In genomic region chr6:149761438-149761837, GRCh38 we compare ENCODE assay signal across 10 cellular contexts. TPM values are rescaled to one million over a fixed set of nuclear protein-coding genes. Genes with fewer than 3 reads are reported as not detected.
DNase-seq lines count a peak whose midpoint lies in the region; ATAC-seq, FAIRE-seq and TF ChIP-seq lines count a peak whose summit lies in the region.
"Had no signal": no experiment of that assay in that cellular context is flagged by ENCODE, and none has a peak within 500 bp of the region (broad histone marks: within the 10 kb centered on the region; RNA-seq: fewer than 3 reads in every experiment).

No MANE protein-coding gene starts in this region.

- no peak overlapping the region for H3K14ac ChIP-seq in trophoblast cell (ENCODE audit: low read length)

- no peak overlapping the region for H3K9ac ChIP-seq in K562 (ENCODE audit: insufficient read depth in 1 of 2, low read depth in 2 of 2, low read length in 2 of 2)
- no peak overlapping the region for H3K9ac ChIP-seq in trophoblast cell (ENCODE audit: low read length)

- H3K4me2 ChIP-seq in K562 (ENCODE audit: insufficient read depth, low read length) (no peak overlapping the region), trophoblast cell (ENCODE audit: low read length) (no peak overlapping the region)

- H2BK120ac ChIP-seq in trophoblast cell (ENCODE audit: insufficient read depth, low read length, poor library complexity): no peak overlapping the region

- H4K12ac ChIP-seq in trophoblast cell (ENCODE audit: low read depth, low read length): no peak overlapping the region

- POLR2A ChIA-PET in K562 (lab: Yijun Ruan, JAX): no interaction called here

- no peak for TF ChIP-seq CTCF in HFFc6 (IDR thresholded peaks at IDR 0.05)
- TF ChIP-seq CTCF in K562 (IDR thresholded peaks at IDR 0.05 in 2 of 3, conservative IDR thresholded peaks at IDR 0.05 in 1 of 3; ENCODE audit: insufficient read depth in 2 of 3, low read depth in 1 of 3, low read length in 3 of 3): no peak

- H3K9me1 ChIP-seq in K562 (ENCODE audit: control insufficient read depth, insufficient read depth, low read length): no peaks in the 10 kb centered on the region

- peaks cover 35% of the 10 kb centered on the region for H3K4me1 Mint-ChIP-seq in HFFc6 (ENCODE audit: low read depth)

- H3K4ac ChIP-seq in trophoblast cell (ENCODE audit: low read depth, low read length): no peak overlapping the region

- H3K9me3 ChIP-seq in K562 (replicated peaks; ENCODE audit: control insufficient read depth, insufficient read depth, low read depth, low read length) (peaks cover 13% of the 10 kb centered on the region), trophoblast cell (ENCODE audit: insufficient read depth, low read depth, low read length) (no peaks in the 10 kb centered on the region)

- peaks cover 8% of the 10 kb centered on the region for H3K9me3 Mint-ChIP-seq in HFFc6

- BruUV-seq in K562 (replicated peaks; lab: Mats Ljungman, UMichigan): no TSS peak

- no peak overlapping the region for H3K18ac ChIP-seq in trophoblast cell (ENCODE audit: low read length)

- H2AFZ ChIP-seq in K562 (ENCODE audit: low read depth, low read length): no peak overlapping the region
- H2AFZ ChIP-seq in trophoblast cell (ENCODE audit: insufficient read depth, low read length, poor library complexity): no peak overlapping the region

- no peak overlapping the region for H3K23ac ChIP-seq in trophoblast cell (ENCODE audit: low read length)

- no peaks in the 10 kb centered on the region; the same call in none of the 2 replicates for H4K20me1 ChIP-seq in K562 (replicated peaks; ENCODE audit: control insufficient read depth, insufficient read depth, low read length)

- TF ChIP-seq POLR2A in K562 (conservative IDR thresholded peaks at IDR 0.05) (no peak), H54 (IDR thresholded peaks at IDR 0.05; ENCODE audit: low read depth, low read length) (no peak)

- no peak overlapping the region for H2BK5ac ChIP-seq in trophoblast cell (ENCODE audit: low read depth, low read length, poor library complexity)

- H3K4me3 Mint-ChIP-seq in HFFc6: no peak overlapping the region
- H3K4me3 Mint-ChIP-seq: activated CD8-positive, alpha-beta memory T cell treated with anti-CD3 and anti-CD28 coated beads, Interleukin-2, amount 10 ng/mL, durations not matched to agents 7 days and 5 days had no signal

- peaks cover 86% of the 10 kb centered on the region for H3K79me2 ChIP-seq in K562 (ENCODE audit: control insufficient read depth, insufficient read depth, low read length)
- H3K79me2 ChIP-seq in trophoblast cell (ENCODE audit: control insufficient read depth, insufficient read depth, low read length, poor library complexity): peaks cover 2% of the 10 kb centered on the region

- DNase-seq in HFFc6 (no peak), K562 (ENCODE audit: extremely low read depth in 1 of 4, low spot score in 3 of 4) (no peak), H54 (ENCODE audit: insufficient read length, low spot score) (no peak), trophoblast cell (no peak), NCI-H510A (lab: John Stamatoyannopoulos, UW) (no peak), EL (no peak)
- DNase-seq: activated CD8-positive, alpha-beta memory T cell treated with anti-CD3 and anti-CD28 coated beads, Interleukin-2, amount 10 ng/mL, durations not matched to agents 7 days and 5 days had no signal

- H3K4me3 ChIP-seq in K562 (no peak overlapping the region), trophoblast cell (ENCODE audit: low read depth, low read length) (no peak overlapping the region)
- H3K4me3 ChIP-seq: right atrium auricular region had no signal

- peak overlapping the region; percentile 16; the same call in 1 of the 2 replicates for H3K27ac Mint-ChIP-seq in HFFc6
- H3K27ac Mint-ChIP-seq: activated CD8-positive, alpha-beta memory T cell treated with anti-CD3 and anti-CD28 coated beads, Interleukin-2, amount 10 ng/mL, durations not matched to agents 7 days and 5 days had no signal

- H3K4me1 ChIP-seq in K562 (replicated peaks in 1 of 2; ENCODE audit: control insufficient read depth in 2 of 2, insufficient read depth in 2 of 2, low read length in 2 of 2): peaks cover 0 to 4% of the 10 kb centered on the region in 2 experiments; a peak in 2 of 5 replicates
- H3K4me1 ChIP-seq in trophoblast cell (ENCODE audit: control insufficient read depth in 1 of 2, insufficient read depth in 2 of 2, low read length in 2 of 2): no peaks in the 10 kb centered on the region
- H3K4me1 ChIP-seq: right atrium auricular region had no signal

- intact Hi-C loops in K562 (cut with micrococcal nuclease): no loop called here

- no peak overlapping the region for H3K27ac ChIP-seq in K562 (ENCODE audit: extremely low read depth, low read depth, low read length)
- no peak overlapping the region for H3K27ac ChIP-seq in trophoblast cell (ENCODE audit: low read depth, low read length)
- H3K27ac ChIP-seq: right atrium auricular region had no signal

- H4K8ac ChIP-seq in trophoblast cell (ENCODE audit: low read depth, low read length): no peak overlapping the region

- no peaks in the 10 kb centered on the region for H3K27me3 ChIP-seq in K562 (ENCODE audit: control insufficient read depth in 2 of 2, insufficient read depth in 2 of 2, low read length in 2 of 2)
- H3K27me3 ChIP-seq in trophoblast cell (ENCODE audit: insufficient read depth, low read length): no peaks in the 10 kb centered on the region
- H3K27me3 ChIP-seq: right atrium auricular region had no signal

- H4K91ac ChIP-seq in trophoblast cell (ENCODE audit: low read depth, low read length): no peak overlapping the region

- FAIRE-seq in K562 (lab: Jason Lieb, UNC) (no peak), H54 (lab: Jason Lieb, UNC) (no peak)

- no peak overlapping the region for H2AK5ac ChIP-seq in trophoblast cell (ENCODE audit: low read length)

- ATAC-seq in GM18868 (IDR thresholded peaks at IDR 0.05; ENCODE audit: unreplicated experiment): peak; percentile 99
- ATAC-seq in HG03469 (IDR thresholded peaks at IDR 0.05; ENCODE audit: unreplicated experiment): peak; percentile 98
- no peak; the same call in 2 of the 3 replicates for ATAC-seq in K562
- ATAC-seq: activated CD8-positive, alpha-beta memory T cell treated with anti-CD3 and anti-CD28 coated beads, Interleukin-2, amount 10 ng/mL, durations not matched to agents 7 days and 5 days had no signal

- H3K36me3 ChIP-seq in K562 (ENCODE audit: control insufficient read depth, insufficient read depth, low read length) (peaks cover 58% of the 10 kb centered on the region), trophoblast cell (ENCODE audit: control insufficient read depth in 1 of 2, insufficient read depth in 2 of 2, low read length in 2 of 2) (peaks cover 2 to 6% of the 10 kb centered on the region in 2 experiments)

- TF ChIP-seq RAD21 in K562 (CRISPR knock-in tag; conservative IDR thresholded peaks at IDR 0.05 in 1 of 2, IDR thresholded peaks at IDR 0.05 in 1 of 2): no peak; a peak in 1 of 4 replicates

- no peaks in the 10 kb centered on the region for H3K79me1 ChIP-seq in trophoblast cell (ENCODE audit: low read length)

- in situ Hi-C loops in K562 (cut with MboI): no loop called here

- CTCF ChIA-PET in K562 (lab: Yijun Ruan, JAX; ENCODE audit: low intra/inter-chr PET ratio): no interaction called here

- peak; percentile 39; the same call in 1 of the 2 replicates for TF ChIP-seq EP300 in K562 (IDR thresholded peaks at IDR 0.05; ENCODE audit: low read length)

- no peaks in the 10 kb centered on the region for H3K27me3 Mint-ChIP-seq in HFFc6 (ENCODE audit: insufficient read depth)
- H3K27me3 Mint-ChIP-seq: activated CD8-positive, alpha-beta memory T cell treated with anti-CD3 and anti-CD28 coated beads, Interleukin-2, amount 10 ng/mL, durations not matched to agents 7 days and 5 days had no signal

- H3K36me3 Mint-ChIP-seq in HFFc6 (ENCODE audit: low read depth): peaks cover 19% of the 10 kb centered on the region

- 67% methylated on average over 1 of the region's 1 CpG for WGBS in K562 (ENCODE audit: insufficient coverage, low coverage, missing lambda C conversion rate)
- no CpG with 5 or more reads among the region's 1 CpG for WGBS in trophoblast cell (ENCODE audit: extremely low coverage, insufficient coverage, insufficient read length)

- no peak overlapping the region for H2BK12ac ChIP-seq in trophoblast cell (ENCODE audit: low read length)

RNA-seq across cellular contexts. Expression of gene PCMT1, which starts 11.9 kb away (rescaled TPM):
- 100 to 1,000 TPM in 5 of 6 experiments, 10 to 100 TPM in 1; 99.7 to 126 (median 112) TPM for total RNA-seq in HFFc6 (2021; fragmentation: NEBNext Ultra II Directional; extraction: Animal tissue kit (Norgen Biotek cat#: 25700))
- total RNA-seq in K562 (2011; cell fraction: chromatin; rRNA removed; ENCODE audit: low replicate concordance): 143 TPM in 2 replicates
- 190 and 200 TPM in 2 replicates for total RNA-seq in K562 (2011; cell fraction: nucleolus; rRNA removed)
- 178 and 226 TPM in 2 replicates for total RNA-seq in K562 (2011; cell fraction: nucleoplasm; rRNA removed)
- 302 and 327 TPM in 2 replicates for total RNA-seq in K562 (2014; rRNA removed)
- total RNA-seq in K562 (2014; rRNA removed; fragmentation: Illumina TruSeq; extraction: Trizol): 235 and 246 TPM in 2 replicates
- total RNA-seq in K562 (2015; rRNA removed; fragmentation: Illumina TruSeq; extraction: Trizol): 215 and 217 TPM in 2 replicates
- total RNA-seq in K562 (2021): 231 and 238 TPM in 2 replicates
- 307 and 425 TPM in 2 replicates for polyA plus RNA-seq in K562 (2011; rRNA removed)
- 302 and 333 TPM in 2 replicates for polyA plus RNA-seq in K562 (2011; cell fraction: cytosol; rRNA removed)
- polyA plus RNA-seq in K562 (2011; cell fraction: nucleus; rRNA removed): 61.1 and 83.0 TPM in 2 replicates
- 178 and 267 TPM in 2 replicates for polyA plus RNA-seq in K562 (2012)
- polyA plus RNA-seq in K562 (2014; fragmentation: Illumina TruSeq; extraction: Trizol): 303 and 361 TPM in 2 replicates
- 100 to 1,000 TPM; 536 to 541 TPM for polyA plus RNA-seq in K562 (2014; fragmentation: Nextera tagmentation; extraction: Ambion mirVana)
- 411 and 464 TPM in 2 replicates for polyA plus RNA-seq in K562 (2014; rRNA removed)
- polyA minus RNA-seq in K562 (2011; rRNA and poly(A)+ RNA removed): 317 and 349 TPM in 2 replicates
- 86.4 and 132 TPM in 2 replicates for polyA minus RNA-seq in K562 (2011; cell fraction: cytosol; rRNA and poly(A)+ RNA removed)
- 29.5 and 35.4 TPM in 2 replicates for polyA minus RNA-seq in K562 (2011; cell fraction: nucleus; rRNA and poly(A)+ RNA removed)
- polyA plus RNA-seq in trophoblast cell (2013): 75.3 and 78.6 TPM in 2 replicates

RNA-seq across cellular contexts. Expression of gene NUP43, which starts 15.1 kb away (rescaled TPM):
- total RNA-seq in HFFc6 (2021; fragmentation: NEBNext Ultra II Directional; extraction: Animal tissue kit (Norgen Biotek cat#: 25700)): 10 to 100 TPM; 29.6 to 43.3 (median 37.2) TPM
- total RNA-seq in K562 (2011; cell fraction: chromatin; rRNA removed; ENCODE audit: low replicate concordance): 105 and 121 TPM in 2 replicates
- 31.3 and 32.5 TPM in 2 replicates for total RNA-seq in K562 (2011; cell fraction: nucleolus; rRNA removed)
- total RNA-seq in K562 (2011; cell fraction: nucleoplasm; rRNA removed): 51.2 and 83.9 TPM in 2 replicates
- total RNA-seq in K562 (2014; rRNA removed) (44.7 and 50.5 TPM in 2 replicates), K562 (2014; rRNA removed; fragmentation: Illumina TruSeq; extraction: Trizol) (112 and 127 TPM in 2 replicates), K562 (2015; rRNA removed; fragmentation: Illumina TruSeq; extraction: Trizol) (78.1 and 83.6 TPM in 2 replicates), K562 (2021) (101 and 103 TPM in 2 replicates)
- polyA plus RNA-seq in K562 (2011; rRNA removed) (112 and 136 TPM in 2 replicates), K562 (2014; fragmentation: Illumina TruSeq; extraction: Trizol) (59.5 and 67.4 TPM in 2 replicates), K562 (2014; fragmentation: Nextera tagmentation; extraction: Ambion mirVana) (10 to 100 TPM; 28.9 to 39.7 TPM), K562 (2014; rRNA removed) (53.1 and 53.4 TPM in 2 replicates)
- 35.5 and 60.8 TPM in 2 replicates for polyA plus RNA-seq in K562 (2011; cell fraction: cytosol; rRNA removed)
- polyA plus RNA-seq in K562 (2011; cell fraction: nucleus; rRNA removed): 52.5 and 59.6 TPM in 2 replicates
- polyA plus RNA-seq in K562 (2012): 38.4 and 46.1 TPM in 2 replicates
- polyA minus RNA-seq in K562 (2011; rRNA and poly(A)+ RNA removed): 293 and 318 TPM in 2 replicates
- 67.9 and 134 TPM in 2 replicates for polyA minus RNA-seq in K562 (2011; cell fraction: cytosol; rRNA and poly(A)+ RNA removed)
- polyA minus RNA-seq in K562 (2011; cell fraction: nucleus; rRNA and poly(A)+ RNA removed): 19.9 and 34.4 TPM in 2 replicates
- polyA plus RNA-seq in trophoblast cell (2013): 24.0 and 24.7 TPM in 2 replicates

RNA-seq across cellular contexts. Expression of gene LATS1, which starts 43.5 kb away (rescaled TPM):
- total RNA-seq in HFFc6 (2021; fragmentation: NEBNext Ultra II Directional; extraction: Animal tissue kit (Norgen Biotek cat#: 25700)): 10 to 100 TPM; 17.8 to 22.2 (median 20.1) TPM
- 46.5 and 118 TPM in 2 replicates for total RNA-seq in K562 (2011; cell fraction: chromatin; rRNA removed; ENCODE audit: low replicate concordance)
- total RNA-seq in K562 (2011; cell fraction: nucleolus; rRNA removed): 23.9 and 24.3 TPM in 2 replicates
- total RNA-seq in K562 (2011; cell fraction: nucleoplasm; rRNA removed): 35.3 and 42.9 TPM in 2 replicates
- total RNA-seq in K562 (2014; rRNA removed) (14.0 and 22.5 TPM in 2 replicates), K562 (2014; rRNA removed; fragmentation: Illumina TruSeq; extraction: Trizol) (28.4 and 32.1 TPM in 2 replicates), K562 (2015; rRNA removed; fragmentation: Illumina TruSeq; extraction: Trizol) (26.5 and 26.6 TPM in 2 replicates), K562 (2021) (33.2 and 36.3 TPM in 2 replicates)
- polyA plus RNA-seq in K562 (2011; rRNA removed) (18.4 and 24.0 TPM in 2 replicates), K562 (2014; fragmentation: Illumina TruSeq; extraction: Trizol) (28.7 and 29.1 TPM in 2 replicates), K562 (2014; fragmentation: Nextera tagmentation; extraction: Ambion mirVana) (1 to 10 TPM; 5.0 to 5.6 TPM), K562 (2014; rRNA removed) (11.9 and 13.2 TPM in 2 replicates)
- polyA plus RNA-seq in K562 (2011; cell fraction: cytosol; rRNA removed): 14.4 and 17.0 TPM in 2 replicates
- 21.7 and 22.5 TPM in 2 replicates for polyA plus RNA-seq in K562 (2011; cell fraction: nucleus; rRNA removed)
- polyA plus RNA-seq in K562 (2012): 15.0 and 16.6 TPM in 2 replicates
- polyA minus RNA-seq in K562 (2011; rRNA and poly(A)+ RNA removed): 60.3 and 69.3 TPM in 2 replicates
- polyA minus RNA-seq in K562 (2011; cell fraction: cytosol; rRNA and poly(A)+ RNA removed): 31.1 and 31.3 TPM in 2 replicates
- 22.2 and 41.8 TPM in 2 replicates for polyA minus RNA-seq in K562 (2011; cell fraction: nucleus; rRNA and poly(A)+ RNA removed)
- 8.8 and 8.9 TPM in 2 replicates for polyA plus RNA-seq in trophoblast cell (2013)
